In the genomic region with DNA sequence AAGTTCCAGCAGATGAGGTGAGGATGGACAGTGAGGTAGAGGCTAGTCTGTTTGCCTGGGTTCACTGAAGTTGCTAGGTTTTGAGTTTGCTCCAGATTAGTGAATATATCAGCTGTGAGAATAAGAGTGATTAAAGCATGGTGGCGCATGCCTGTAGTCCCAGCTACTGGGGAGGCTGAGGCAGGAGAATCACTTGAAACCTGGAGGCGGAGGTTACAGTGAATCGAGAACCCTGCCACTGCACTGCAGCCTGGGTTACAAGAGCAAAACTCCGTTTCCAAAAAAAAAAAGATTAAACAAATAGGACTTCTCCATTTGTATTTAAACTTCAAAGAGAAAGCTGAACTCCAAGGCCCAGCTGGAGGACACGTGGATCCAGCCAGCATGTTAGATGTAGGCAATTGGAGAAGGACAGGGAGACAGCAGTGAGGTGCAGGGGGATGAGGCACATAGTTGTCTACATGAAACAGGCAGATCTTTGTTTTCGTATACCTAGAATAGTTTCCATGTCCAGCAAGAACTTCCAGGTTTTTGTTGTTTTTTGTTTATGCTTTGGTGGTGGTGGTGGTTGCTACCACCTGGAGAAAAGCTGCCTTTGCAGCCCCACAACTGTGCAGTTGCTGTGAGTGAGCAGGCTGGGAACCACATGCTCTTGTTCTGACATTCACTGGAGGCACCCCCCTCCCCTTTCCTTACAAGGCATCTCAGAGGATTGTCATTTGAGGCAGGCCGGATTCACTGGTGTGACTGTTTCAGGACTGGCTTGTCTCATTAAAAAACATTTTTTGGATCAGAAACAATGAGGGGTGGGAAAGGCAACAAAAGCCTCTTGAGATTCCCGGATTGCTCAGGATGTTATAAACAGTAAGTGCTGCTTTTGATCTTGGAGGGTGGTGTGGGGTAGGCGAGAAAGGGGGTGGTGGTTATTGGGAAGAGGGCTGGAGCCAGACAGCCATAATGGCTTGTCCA, we compare ENCODE assay signal across 1 cellular context.
TF ChIP-seq lines count a peak whose summit lies in the region.

No MANE protein-coding gene starts in this region.

TF ChIP-seq in HEK293, 187 proteins besides CTCF, POLR2A, EP300 and RAD21 (continued from another document):
- TF ChIP-seq, protein P1, sequence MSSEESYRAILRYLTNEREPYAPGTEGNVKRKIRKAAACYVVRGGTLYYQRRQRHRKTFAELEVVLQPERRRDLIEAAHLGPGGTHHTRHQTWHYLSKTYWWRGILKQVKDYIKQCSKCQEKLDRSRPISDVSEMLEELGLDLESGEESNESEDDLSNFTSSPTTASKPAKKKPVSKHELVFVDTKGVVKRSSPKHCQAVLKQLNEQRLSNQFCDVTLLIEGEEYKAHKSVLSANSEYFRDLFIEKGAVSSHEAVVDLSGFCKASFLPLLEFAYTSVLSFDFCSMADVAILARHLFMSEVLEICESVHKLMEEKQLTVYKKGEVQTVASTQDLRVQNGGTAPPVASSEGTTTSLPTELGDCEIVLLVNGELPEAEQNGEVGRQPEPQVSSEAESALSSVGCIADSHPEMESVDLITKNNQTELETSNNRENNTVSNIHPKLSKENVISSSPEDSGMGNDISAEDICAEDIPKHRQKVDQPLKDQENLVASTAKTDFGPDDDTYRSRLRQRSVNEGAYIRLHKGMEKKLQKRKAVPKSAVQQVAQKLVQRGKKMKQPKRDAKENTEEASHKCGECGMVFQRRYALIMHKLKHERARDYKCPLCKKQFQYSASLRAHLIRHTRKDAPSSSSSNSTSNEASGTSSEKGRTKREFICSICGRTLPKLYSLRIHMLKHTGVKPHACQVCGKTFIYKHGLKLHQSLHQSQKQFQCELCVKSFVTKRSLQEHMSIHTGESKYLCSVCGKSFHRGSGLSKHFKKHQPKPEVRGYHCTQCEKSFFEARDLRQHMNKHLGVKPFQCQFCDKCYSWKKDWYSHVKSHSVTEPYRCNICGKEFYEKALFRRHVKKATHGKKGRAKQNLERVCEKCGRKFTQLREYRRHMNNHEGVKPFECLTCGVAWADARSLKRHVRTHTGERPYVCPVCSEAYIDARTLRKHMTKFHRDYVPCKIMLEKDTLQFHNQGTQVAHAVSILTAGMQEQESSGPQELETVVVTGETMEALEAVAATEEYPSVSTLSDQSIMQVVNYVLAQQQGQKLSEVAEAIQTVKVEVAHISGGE (tag by site-specific recombination; conservative IDR thresholded peaks at IDR 0.05; ENCODE audit: low read depth) = no peak
- TF ChIP-seq ZNF169 (tag by site-specific recombination; IDR thresholded peaks at IDR 0.05) (no peak), ZNF529 (tag by site-specific recombination; IDR thresholded peaks at IDR 0.05; ENCODE audit: insufficient replicate concordance) (no peak), GLIS2 (tag by site-specific recombination; IDR thresholded peaks at IDR 0.05) (no peak), ZBTB17 (tag by site-specific recombination; IDR thresholded peaks at IDR 0.05) (peak; percentile 37; the same call in 1 of the 2 replicates), ZFP41 (tag by site-specific recombination; IDR thresholded peaks at IDR 0.05; ENCODE audit: borderline replicate concordance) (no peak), ZNF510 (tag by site-specific recombination; IDR thresholded peaks at IDR 0.05; ENCODE audit: insufficient replicate concordance) (no peak), ZNF555 (tag by site-specific recombination; conservative IDR thresholded peaks at IDR 0.05) (no peak), ZNF341 (tag by site-specific recombination; IDR thresholded peaks at IDR 0.05; ENCODE audit: low read depth) (peak; percentile 47; the same call in 1 of the 2 replicates), ZNF221 (tag by site-specific recombination; IDR thresholded peaks at IDR 0.05; ENCODE audit: borderline replicate concordance) (no peak), ZNF549 (tag by site-specific recombination; IDR thresholded peaks at IDR 0.05) (no peak), ZNF114 (tag by site-specific recombination; IDR thresholded peaks at IDR 0.05) (no peak), ZNF324 (tag by site-specific recombination; IDR thresholded peaks at IDR 0.05) (no peak), ZNF624 (tag by site-specific recombination; IDR thresholded peaks at IDR 0.05) (no peak), SCRT1 (tag by site-specific recombination; IDR thresholded peaks at IDR 0.05; ENCODE audit: borderline replicate concordance) (no peak), EGR2 (tag by site-specific recombination; IDR thresholded peaks at IDR 0.05; ENCODE audit: low read depth) (0 out of 2 replicates have a peak, but pooled peaks have one; percentile 12), REPIN1 (tag by site-specific recombination; IDR thresholded peaks at IDR 0.05; ENCODE audit: low read depth) (no peak), ZNF521 (tag by site-specific recombination; IDR thresholded peaks at IDR 0.05) (no peak), SP7 (tag by site-specific recombination; IDR thresholded peaks at IDR 0.05) (peak; percentile 53; the same call in 1 of the 2 replicates), KLF16 (tag by site-specific recombination; IDR thresholded peaks at IDR 0.05) (no peak), ZNF768 (tag by site-specific recombination; IDR thresholded peaks at IDR 0.05) (no peak), ZNF37A (tag by site-specific recombination; IDR thresholded peaks at IDR 0.05) (no peak), ZFHX2 (tag by site-specific recombination; conservative IDR thresholded peaks at IDR 0.05) (peak; percentile 38), ZNF747 (tag by site-specific recombination; IDR thresholded peaks at IDR 0.05) (no peak), MEIS1 (CRISPR knock-in tag; IDR thresholded peaks at IDR 0.05; ENCODE audit: borderline replicate concordance) (no peak), ZNF211 (tag by site-specific recombination; IDR thresholded peaks at IDR 0.05; ENCODE audit: low read depth) (no peak), ZNF600 (tag by site-specific recombination; IDR thresholded peaks at IDR 0.05) (no peak), OSR2 (tag by site-specific recombination; IDR thresholded peaks at IDR 0.05) (no peak)
- TF ChIP-seq, protein P2, sequence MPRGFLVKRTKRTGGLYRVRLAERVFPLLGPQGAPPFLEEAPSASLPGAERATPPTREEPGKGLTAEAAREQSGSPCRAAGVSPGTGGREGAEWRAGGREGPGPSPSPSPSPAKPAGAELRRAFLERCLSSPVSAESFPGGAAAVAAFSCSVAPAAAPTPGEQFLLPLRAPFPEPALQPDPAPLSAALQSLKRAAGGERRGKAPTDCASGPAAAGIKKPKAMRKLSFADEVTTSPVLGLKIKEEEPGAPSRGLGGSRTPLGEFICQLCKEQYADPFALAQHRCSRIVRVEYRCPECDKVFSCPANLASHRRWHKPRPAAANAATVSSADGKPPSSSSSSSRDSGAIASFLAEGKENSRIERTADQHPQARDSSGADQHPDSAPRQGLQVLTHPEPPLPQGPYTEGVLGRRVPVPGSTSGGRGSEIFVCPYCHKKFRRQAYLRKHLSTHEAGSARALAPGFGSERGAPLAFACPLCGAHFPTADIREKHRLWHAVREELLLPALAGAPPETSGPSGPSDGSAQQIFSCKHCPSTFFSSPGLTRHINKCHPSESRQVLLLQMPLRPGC (tag by site-specific recombination; IDR thresholded peaks at IDR 0.05) = no peak
- TF ChIP-seq, protein P3, sequence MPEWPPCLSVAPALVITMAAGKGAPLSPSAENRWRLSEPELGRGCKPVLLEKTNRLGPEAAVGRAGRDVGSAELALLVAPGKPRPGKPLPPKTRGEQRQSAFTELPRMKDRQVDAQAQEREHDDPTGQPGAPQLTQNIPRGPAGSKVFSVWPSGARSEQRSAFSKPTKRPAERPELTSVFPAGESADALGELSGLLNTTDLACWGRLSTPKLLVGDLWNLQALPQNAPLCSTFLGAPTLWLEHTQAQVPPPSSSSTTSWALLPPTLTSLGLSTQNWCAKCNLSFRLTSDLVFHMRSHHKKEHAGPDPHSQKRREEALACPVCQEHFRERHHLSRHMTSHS (tag by site-specific recombination; IDR thresholded peaks at IDR 0.05) = no peak
- TF ChIP-seq, protein P4, sequence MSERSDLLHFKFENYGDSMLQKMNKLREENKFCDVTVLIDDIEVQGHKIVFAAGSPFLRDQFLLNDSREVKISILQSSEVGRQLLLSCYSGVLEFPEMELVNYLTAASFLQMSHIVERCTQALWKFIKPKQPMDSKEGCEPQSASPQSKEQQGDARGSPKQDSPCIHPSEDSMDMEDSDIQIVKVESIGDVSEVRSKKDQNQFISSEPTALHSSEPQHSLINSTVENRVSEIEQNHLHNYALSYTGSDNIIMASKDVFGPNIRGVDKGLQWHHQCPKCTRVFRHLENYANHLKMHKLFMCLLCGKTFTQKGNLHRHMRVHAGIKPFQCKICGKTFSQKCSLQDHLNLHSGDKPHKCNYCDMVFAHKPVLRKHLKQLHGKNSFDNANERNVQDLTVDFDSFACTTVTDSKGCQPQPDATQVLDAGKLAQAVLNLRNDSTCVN (tag by site-specific recombination; optimal IDR thresholded peaks at IDR 0.05) = no peak
- TF ChIP-seq, protein P5, sequence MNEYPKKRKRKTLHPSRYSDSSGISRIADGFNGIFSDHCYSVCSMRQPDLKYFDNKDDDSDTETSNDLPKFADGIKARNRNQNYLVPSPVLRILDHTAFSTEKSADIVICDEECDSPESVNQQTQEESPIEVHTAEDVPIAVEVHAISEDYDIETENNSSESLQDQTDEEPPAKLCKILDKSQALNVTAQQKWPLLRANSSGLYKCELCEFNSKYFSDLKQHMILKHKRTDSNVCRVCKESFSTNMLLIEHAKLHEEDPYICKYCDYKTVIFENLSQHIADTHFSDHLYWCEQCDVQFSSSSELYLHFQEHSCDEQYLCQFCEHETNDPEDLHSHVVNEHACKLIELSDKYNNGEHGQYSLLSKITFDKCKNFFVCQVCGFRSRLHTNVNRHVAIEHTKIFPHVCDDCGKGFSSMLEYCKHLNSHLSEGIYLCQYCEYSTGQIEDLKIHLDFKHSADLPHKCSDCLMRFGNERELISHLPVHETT (tag by site-specific recombination; IDR thresholded peaks at IDR 0.05) = no peak
- TF ChIP-seq, protein P6, sequence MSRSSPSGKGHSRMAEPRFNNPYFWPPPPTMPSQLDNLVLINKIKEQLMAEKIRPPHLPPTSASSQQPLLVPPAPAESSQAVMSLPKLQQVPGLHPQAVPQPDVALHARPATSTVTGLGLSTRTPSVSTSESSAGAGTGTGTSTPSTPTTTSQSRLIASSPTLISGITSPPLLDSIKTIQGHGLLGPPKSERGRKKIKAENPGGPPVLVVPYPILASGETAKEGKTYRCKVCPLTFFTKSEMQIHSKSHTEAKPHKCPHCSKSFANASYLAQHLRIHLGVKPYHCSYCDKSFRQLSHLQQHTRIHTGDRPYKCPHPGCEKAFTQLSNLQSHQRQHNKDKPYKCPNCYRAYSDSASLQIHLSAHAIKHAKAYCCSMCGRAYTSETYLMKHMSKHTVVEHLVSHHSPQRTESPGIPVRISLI (tag by site-specific recombination; IDR thresholded peaks at IDR 0.05) = no peak
